Comparison of ENCODE assay signal across 13 cellular contexts in genomic region chr17:28500712-28501379, GRCh38. TPM values are rescaled to one million over a fixed set of nuclear protein-coding genes. Genes with fewer than 3 reads are reported as not detected.
A peak's percentile ranks its signal among the peaks of the same experiment; 100 is the strongest.
DNase-seq lines count a peak whose midpoint lies in the region; ATAC-seq, FAIRE-seq and TF ChIP-seq lines count a peak whose summit lies in the region.
"Had no signal": no experiment of that assay in that cellular context is flagged by ENCODE, and none has a peak within 500 bp of the region (broad histone marks: within the 10 kb centered on the region; RNA-seq: fewer than 3 reads in every experiment).

No MANE protein-coding gene starts in this region.

- H3K36me3 ChIP-seq in mesendoderm (ENCODE audit: control insufficient read depth, insufficient read depth, low read length) = no peaks in the 10 kb centered on the region
- no peaks in the 10 kb centered on the region for H3K36me3 ChIP-seq in uterus
- H3K36me3 ChIP-seq: HAP-1 had no signal

- no peak overlapping the region for H2BK120ac ChIP-seq in mesendoderm (ENCODE audit: low read depth, low read length)

- H4K8ac ChIP-seq in mesendoderm (ENCODE audit: low read depth, low read length) = no peak overlapping the region

- peak; percentile 71 for FAIRE-seq in GM19239 (lab: Jason Lieb, UNC)
- FAIRE-seq: keratinocyte had no signal

- no peak overlapping the region for H3K27ac ChIP-seq in mesendoderm (ENCODE audit: low read depth, low read length)
- no peak overlapping the region for H3K27ac ChIP-seq in uterus

- H3K79me2 ChIP-seq in mesendoderm (ENCODE audit: control insufficient read depth, insufficient read depth, low read length) = no peaks in the 10 kb centered on the region

- H4K5ac ChIP-seq in mesendoderm (ENCODE audit: low read length) = no peak overlapping the region

- no peak overlapping the region for H3K4me2 ChIP-seq in mesendoderm (ENCODE audit: low read length)

- no CpG with 5 or more reads among the region's 13 CpGs for WGBS in mesendoderm (ENCODE audit: extremely low coverage, insufficient coverage, low lambda C conversion rate)

- H3K4me3 ChIP-seq in mesendoderm (ENCODE audit: low read length) (no peak overlapping the region), uterus (no peak overlapping the region)
- H3K4me3 ChIP-seq: HAP-1 had no signal

- no peak overlapping the region for H3K9ac ChIP-seq in mesendoderm (ENCODE audit: low read length)

- TF ChIP-seq POLR2A in GM10847 (IDR thresholded peaks at IDR 0.05; ENCODE audit: extremely low read depth, insufficient read length) (peak; percentile 14), uterus (IDR thresholded peaks at IDR 0.05) (no peak)

- DNase-seq in GM19239 (ENCODE audit: insufficient read length, low spot score) (peak; percentile 51), left kidney (ENCODE audit: low read depth, low spot score) (peak; percentile 68), mesendoderm (no peak), uterus (no peak)
- no peak for DNase-seq in activated CD8-positive, alpha-beta memory T cell treated with anti-CD3 and anti-CD28 coated beads, Interleukin-2, amount 50 U/mL, for 4 hours
- DNase-seq: activated T-cell treated with anti-CD3 and anti-CD28 coated beads, Interleukin-2, amount 50 U/mL, for 4 hours had no signal

- no peaks in the 10 kb centered on the region for H3K27me3 ChIP-seq in mesendoderm (ENCODE audit: insufficient read depth, low read length, poor library complexity)
- no peaks in the 10 kb centered on the region for H3K27me3 ChIP-seq in uterus

- H3K4me1 ChIP-seq in mesendoderm (ENCODE audit: control insufficient read depth, low read depth, low read length) (no peaks in the 10 kb centered on the region), uterus (no peaks in the 10 kb centered on the region)
- H3K4me1 ChIP-seq: HAP-1 had no signal

- H3K4ac ChIP-seq in mesendoderm (ENCODE audit: low read depth, low read length) = no peak overlapping the region

- TF ChIP-seq CTCF in uterus (IDR thresholded peaks at IDR 0.05) = no peak

- no peaks in the 10 kb centered on the region for H3K79me1 ChIP-seq in mesendoderm (ENCODE audit: low read length)

- no peaks in the 10 kb centered on the region for H3K9me3 ChIP-seq in uterus
- H3K9me3 ChIP-seq: HAP-1 had no signal

- no peak overlapping the region for H2BK15ac ChIP-seq in mesendoderm (replicated peaks; ENCODE audit: low read depth)

- H2BK5ac ChIP-seq in mesendoderm (ENCODE audit: low read length) = no peak overlapping the region

- H3K23ac ChIP-seq in mesendoderm (ENCODE audit: low read length) = no peak overlapping the region

- H2AK5ac ChIP-seq in mesendoderm (ENCODE audit: low read length) = no peak overlapping the region

- intact Hi-C loops in uterus (cut with DNase I; ENCODE audit: low total_unique reads) = no loop called here

- ATAC-seq in HG03460 (IDR thresholded peaks at IDR 0.05; ENCODE audit: unreplicated experiment) (peak; percentile 58), HG03521 (IDR thresholded peaks at IDR 0.05; ENCODE audit: unreplicated experiment) (no peak)
- ATAC-seq: activated T-cell treated with anti-CD3 and anti-CD28 coated beads, Interleukin-2, amount 50 U/mL, for 4 hours had no signal

- H3K18ac ChIP-seq in mesendoderm (ENCODE audit: low read length) = no peak overlapping the region

- no peak overlapping the region for H3K56ac ChIP-seq in mesendoderm (ENCODE audit: low read length)

RNA-seq across cellular contexts. Expression of gene FOXN1, which starts 5.3 kb away (rescaled TPM):
- not detected for polyA plus RNA-seq in mesendoderm (2013, experiment 1 of 2)
- not detected for polyA plus RNA-seq in mesendoderm (2013, experiment 2 of 2)
- not detected for total RNA-seq in uterus
- total RNA-seq: activated T-cell treated with anti-CD3 and anti-CD28 coated beads, Interleukin-2, amount 50 U/mL, for 4 hours; NCI-H460; T-helper 2 cell treated with Interferon-gamma antibody and Interleukin-4, amounts not matched to agents 100 ng/mL and 5 ng/mL, for 36 hours had no signal

RNA-seq across cellular contexts. Expression of gene SLC13A2, which starts 27.4 kb away (rescaled TPM):
- polyA plus RNA-seq in mesendoderm (2013, experiment 1 of 2) = not detected
- not detected for polyA plus RNA-seq in mesendoderm (2013, experiment 2 of 2)
- total RNA-seq in uterus = not detected
- total RNA-seq: activated T-cell treated with anti-CD3 and anti-CD28 coated beads, Interleukin-2, amount 50 U/mL, for 4 hours; NCI-H460; T-helper 2 cell treated with Interferon-gamma antibody and Interleukin-4, amounts not matched to agents 100 ng/mL and 5 ng/mL, for 36 hours had no signal
- polyA plus RNA-seq: keratinocyte had no signal

RNA-seq across cellular contexts. Expression of gene UNC119, which starts 51.6 kb away (rescaled TPM):
- polyA plus RNA-seq in mesendoderm (2013, experiment 1 of 2) = 33.1 TPM
- polyA plus RNA-seq in mesendoderm (2013, experiment 2 of 2) = 32.1 TPM
- total RNA-seq in uterus = 10 to 100 TPM in 3 of 4 donors, 1 to 10 TPM in 1; 4.1 to 28.5 (median 21.6) TPM

Comparison
In these comparisons a context has a peak if more than half of its experiments do, and no peak if none do; other contexts are left out.
1. DNase-seq: peak in GM19239 (single experiment) and left kidney (single experiment); none in mesendoderm (single experiment), uterus (0 of 2) and activated CD8-positive, alpha-beta memory T cell treated with anti-CD3 and anti-CD28 coated beads, Interleukin-2, amount 50 U/mL, for 4 hours (single experiment).